12 cellular contexts compared by ENCODE assay signal in genomic region chr3:141529256-141530132, GRCh38. TPM values are rescaled to one million over a fixed set of nuclear protein-coding genes. Genes with fewer than 3 reads are reported as not detected.
DNase-seq lines count a peak whose midpoint lies in the region; ATAC-seq, FAIRE-seq and TF ChIP-seq lines count a peak whose summit lies in the region.
"Had no signal": no experiment of that assay in that cellular context is flagged by ENCODE, and none has a peak within 500 bp of the region (broad histone marks: within the 10 kb centered on the region; RNA-seq: fewer than 3 reads in every experiment).

No MANE protein-coding gene starts in this region.

- peak in 4 of 5 donors; percentile 30 to 41 (median 36) for DNase-seq in CD4-positive, alpha-beta memory T cell
- DNase-seq in PC-3 (no peak), retinal pigment epithelial cell (ENCODE audit: low read depth) (peak; percentile 4), DMS53 (lab: John Stamatoyannopoulos, UW) (no peak), GM20000 (ENCODE audit: low spot score) (no peak)
- DNase-seq: aorta, DMS79 treated with DMSO at 0.1 percent for 48 hours had no signal

- peaks cover 94% of the 10 kb centered on the region for H3K4me1 ChIP-seq in CD4-positive, alpha-beta memory T cell (ENCODE audit: insufficient read depth, low read length)
- H3K4me1 ChIP-seq in PC-3 (ENCODE audit: insufficient read depth, low read length) = peaks cover 13% of the 10 kb centered on the region

- H3K36me3 ChIP-seq in CD4-positive, alpha-beta memory T cell (ENCODE audit: insufficient read depth, low read length) = no peaks in the 10 kb centered on the region
- no peaks in the 10 kb centered on the region for H3K36me3 ChIP-seq in PC-3 (ENCODE audit: low read depth, low read length)

- H3K4me1 Mint-ChIP-seq in CD4-positive, alpha-beta memory T cell = peaks cover 54 to 81% (median 69%) of the 10 kb centered on the region in 4 donors

- H3K4me3 ChIP-seq in CD4-positive, alpha-beta memory T cell (ENCODE audit: low read length in 2 of 2) = no peak overlapping the region
- H3K4me3 ChIP-seq in PC-3 (ENCODE audit: low read length) = no peak overlapping the region
- H3K4me3 ChIP-seq in retinal pigment epithelial cell (ENCODE audit: low read length) = no peak overlapping the region

- peak; percentile 33 for FAIRE-seq in endometrium (lab: Jason Lieb, UNC)
- FAIRE-seq: frontal cortex, TTC549 had no signal

- peak overlapping the region; percentile 16 to 84 (median 75) for H3K4me3 Mint-ChIP-seq in CD4-positive, alpha-beta memory T cell

- intact Hi-C loops in CD4-positive, alpha-beta memory T cell (cut with micrococcal nuclease) = loop anchor here (1.0 to 5.0 kb wide), 3 partner anchors 30 to 42 kb away; partner anchors contain the start of gene RASA2
- intact Hi-C loops in PC-3 (cut with micrococcal nuclease) = no loop called here

- H3K9me3 Mint-ChIP-seq in CD4-positive, alpha-beta memory T cell = no peaks in the 10 kb centered on the region

- H3K79me2 ChIP-seq in PC-3 (ENCODE audit: low read length) = no peaks in the 10 kb centered on the region

- H3K9me3 ChIP-seq in CD4-positive, alpha-beta memory T cell (ENCODE audit: control insufficient read depth in 1 of 2, low read length in 2 of 2) = no peaks in the 10 kb centered on the region
- H3K9me3 ChIP-seq in PC-3 (ENCODE audit: low read length) = no peaks in the 10 kb centered on the region

- no peaks in the 10 kb centered on the region for H3K9me2 ChIP-seq in PC-3 (replicated peaks; ENCODE audit: low read length)

- H3K9ac ChIP-seq in PC-3 (ENCODE audit: low read length) = no peak overlapping the region

- H3K27ac ChIP-seq in CD4-positive, alpha-beta memory T cell (ENCODE audit: low read depth, low read length) = peak overlapping the region; percentile 37
- H3K27ac ChIP-seq in PC-3 (ENCODE audit: low read length) = no peak overlapping the region

- H3K36me3 Mint-ChIP-seq in CD4-positive, alpha-beta memory T cell = peaks cover 15 to 47% of the 10 kb centered on the region in 2 donors

- ATAC-seq in PC-3 (peak; percentile 27; the same call in 1 of the 2 replicates), GM21367 (IDR thresholded peaks at IDR 0.05; ENCODE audit: unreplicated experiment) (no peak), HG03521 (IDR thresholded peaks at IDR 0.05; ENCODE audit: unreplicated experiment) (no peak)

- H2AFZ ChIP-seq in PC-3 (ENCODE audit: low read length) = no peak overlapping the region

- no peaks in the 10 kb centered on the region for H4K20me1 ChIP-seq in PC-3 (ENCODE audit: low read length)

- 0 out of 2 replicates have a peak overlapping the region, but pooled peaks have one; percentile 8 for H3K4me2 ChIP-seq in PC-3 (ENCODE audit: low read length)

- no peaks in the 10 kb centered on the region for H3K27me3 ChIP-seq in CD4-positive, alpha-beta memory T cell (ENCODE audit: insufficient read depth, low read length)
- H3K27me3 ChIP-seq in PC-3 (ENCODE audit: low read length) = no peaks in the 10 kb centered on the region

- no peaks in the 10 kb centered on the region for H3K27me3 Mint-ChIP-seq in CD4-positive, alpha-beta memory T cell

- CTCF ChIA-PET in CD4-positive, alpha-beta memory T cell (lab: Charles Lee; ENCODE audit: partially characterized antibody) = no interaction called here
- CTCF ChIA-PET in PC-3 (lab: Charles Lee) = no interaction called here

- BruUV-seq in PC-3 (replicated peaks; lab: Mats Ljungman, UMichigan) = no TSS peak

- H3F3A ChIP-seq in PC-3 (ENCODE audit: low read length, unreplicated experiment) = no peaks in the 10 kb centered on the region

- TF ChIP-seq CTCF in PC-3 (conservative IDR thresholded peaks at IDR 0.05; ENCODE audit: low read depth, low read length) (no peak), retinal pigment epithelial cell (conservative IDR thresholded peaks at IDR 0.05; ENCODE audit: low read depth, low read length) (no peak), GM20000 (IDR thresholded peaks at IDR 0.05; ENCODE audit: extremely low read depth, missing control alignments) (no peak)

- H3K27ac Mint-ChIP-seq in CD4-positive, alpha-beta memory T cell = peak overlapping the region; percentile 85 to 96 (median 92)

- POLR2A ChIA-PET in CD4-positive, alpha-beta memory T cell (lab: Charles Lee; ENCODE audit: partially characterized antibody) = interaction anchor here (1.1 to 1.6 kb wide), 3 partner anchors 23 to 31 kb away, joined by 6 to 9 read pairs (median 8); no protein-coding TSS in a partner anchor
- POLR2A ChIA-PET in PC-3 (lab: Charles Lee; ENCODE audit: unreplicated experiment) = no interaction called here

RNA-seq across cellular contexts. Expression of gene RASA2, which starts 42.7 kb away (rescaled TPM):
- total RNA-seq in CD4-positive, alpha-beta memory T cell = 10 to 100 TPM; 78.9 to 80.9 TPM
- polyA plus RNA-seq in CD4-positive, alpha-beta memory T cell = 10 to 100 TPM; 29.4 to 35.1 TPM
- total RNA-seq in PC-3 (2014; rRNA removed) = 3.7 and 4.0 TPM in 2 replicates

Comparison
In these comparisons a context has a peak if more than half of its experiments do, and no peak if none do; other contexts are left out.
1. DNase-seq: peak in CD4-positive, alpha-beta memory T cell (4 of 5) and retinal pigment epithelial cell (single experiment); none in PC-3 (single experiment), DMS53 (single experiment) and GM20000 (single experiment).
2. RNA of gene RASA2, which starts 42.7 kb away (total RNA-seq): 78.9 to 80.9 TPM in CD4-positive, alpha-beta memory T cell; 3.7 to 4.0 TPM in PC-3; every median in the first group is over 10 times any median in the second.